In genomic region chr5:38782185-38782584, GRCh38 we compare ENCODE assay signal across 19 cellular contexts.
DNase-seq lines count a peak whose midpoint lies in the region; ATAC-seq and TF ChIP-seq lines count a peak whose summit lies in the region.
"Had no signal": no experiment of that assay in that cellular context is flagged by ENCODE, and none has a peak within 500 bp of the region (broad histone marks: within the 10 kb centered on the region; RNA-seq: fewer than 3 reads in every experiment).

No MANE protein-coding gene starts in this region.

- peaks cover 5 to 6% of the 10 kb centered on the region in 2 donors for H3K9me3 Mint-ChIP-seq in stimulated activated naive B cell treated with anti-CD40 and anti-IgM and Interleukin-4, amounts not matched to agents 10 μg/mL and 1 μg/mL and 100 μg/mL, for 72 hours

- no peaks in the 10 kb centered on the region for H3K4me1 Mint-ChIP-seq in stimulated activated naive B cell treated with anti-CD40 and anti-IgM and Interleukin-4, amounts not matched to agents 10 μg/mL and 1 μg/mL and 100 μg/mL, for 72 hours
- H3K4me1 Mint-ChIP-seq: B cell, neural crest cell had no signal

- H3K4me3 ChIP-seq in gastroesophageal sphincter, result no peak overlapping the region
- no peak overlapping the region for H3K4me3 ChIP-seq in thoracic aorta

- H3K4me3 Mint-ChIP-seq in stimulated activated naive B cell treated with anti-CD40 and anti-IgM and Interleukin-4, amounts not matched to agents 10 μg/mL and 1 μg/mL and 100 μg/mL, for 72 hours, result no peak overlapping the region
- H3K4me3 Mint-ChIP-seq: B cell, brain, neural crest cell had no signal

- peak overlapping the region in 3 of 4 donors; percentile 63 to 73 (median 66) for H3K27ac ChIP-seq in gastroesophageal sphincter
- H3K27ac ChIP-seq in thoracic aorta, result peak overlapping the region; percentile 51 to 59
- H3K27ac ChIP-seq: KMS-11 had no signal

- TF ChIP-seq POLR2A in gastroesophageal sphincter (IDR thresholded peaks at IDR 0.05), result no peak

- ATAC-seq in GM18867 (IDR thresholded peaks at IDR 0.05; ENCODE audit: unreplicated experiment) (peak; percentile 86), gastroesophageal sphincter (no peak), thoracic aorta (ENCODE audit: insufficient number of reproducible peaks, low FRiP score, low read depth) (no peak), HG02884 (IDR thresholded peaks at IDR 0.05; ENCODE audit: unreplicated experiment) (no peak), GM18861 (IDR thresholded peaks at IDR 0.05; ENCODE audit: unreplicated experiment) (no peak)
- no peak for ATAC-seq in stimulated activated naive B cell treated with anti-CD40 and anti-IgM and Interleukin-4, amounts not matched to agents 10 μg/mL and 1 μg/mL and 100 μg/mL, for 72 hours (replicated peaks)

- H3K27me3 Mint-ChIP-seq in stimulated activated naive B cell treated with anti-CD40 and anti-IgM and Interleukin-4, amounts not matched to agents 10 μg/mL and 1 μg/mL and 100 μg/mL, for 72 hours, result peaks cover 0 to 1% of the 10 kb centered on the region in 2 donors
- H3K27me3 Mint-ChIP-seq: B cell had no signal

- H3K4me1 ChIP-seq in gastroesophageal sphincter (peaks cover 8 to 39% (median 14%) of the 10 kb centered on the region in 3 donors), thoracic aorta (ENCODE audit: control insufficient read depth in 1 of 2, low read depth in 2 of 2) (peaks cover 6 to 19% of the 10 kb centered on the region in 2 donors)

- TF ChIP-seq EP300 in gastroesophageal sphincter (IDR thresholded peaks at IDR 0.05), result no peak

- H3K36me3 Mint-ChIP-seq in stimulated activated naive B cell treated with anti-CD40 and anti-IgM and Interleukin-4, amounts not matched to agents 10 μg/mL and 1 μg/mL and 100 μg/mL, for 72 hours, result no peaks in the 10 kb centered on the region
- H3K36me3 Mint-ChIP-seq: brain had no signal

- H3K27ac Mint-ChIP-seq in stimulated activated naive B cell treated with anti-CD40 and anti-IgM and Interleukin-4, amounts not matched to agents 10 μg/mL and 1 μg/mL and 100 μg/mL, for 72 hours, result no peak overlapping the region
- H3K27ac Mint-ChIP-seq: activated naive CD4-positive, alpha-beta T cell treated with anti-CD3 and anti-CD28 coated beads, Interleukin-2, amount 50 U/mL, for 72 hours; B cell had no signal

- TF ChIP-seq CTCF in gastroesophageal sphincter (IDR thresholded peaks at IDR 0.05) (no peak), thoracic aorta (IDR thresholded peaks at IDR 0.05) (no peak)

- H3K9me3 ChIP-seq in gastroesophageal sphincter, result no peaks in the 10 kb centered on the region
- no peaks in the 10 kb centered on the region for H3K9me3 ChIP-seq in thoracic aorta

- H3K27me3 ChIP-seq in gastroesophageal sphincter, result no peaks in the 10 kb centered on the region
- no peaks in the 10 kb centered on the region for H3K27me3 ChIP-seq in thoracic aorta (replicated peaks; ENCODE audit: insufficient read depth)

- DNase-seq in M059J (ENCODE audit: low read depth), result peak; percentile 32
- no peak for DNase-seq in thoracic aorta (ENCODE audit: low spot score)
- no peak for DNase-seq in stimulated activated naive B cell treated with anti-CD40 and anti-IgM and Interleukin-4, amounts not matched to agents 10 μg/mL and 1 μg/mL and 100 μg/mL, for 72 hours
- DNase-seq: activated CD4-positive, alpha-beta T cell treated with anti-CD3 and anti-CD28 coated beads, Interleukin-2, amount 50 U/mL, for 4 hours; activated T-cell treated with anti-CD3 and anti-CD28 coated beads, Interleukin-2, amount 50 U/mL, for 1 hour; erythroblast; glutamatergic neuron; retina; Right ventricle myocardium superior; T-helper 1 cell had no signal

- H3K36me3 ChIP-seq in gastroesophageal sphincter (no peaks in the 10 kb centered on the region), thoracic aorta (no peaks in the 10 kb centered on the region)
